9 cellular contexts compared by ENCODE assay signal in the genomic region with DNA sequence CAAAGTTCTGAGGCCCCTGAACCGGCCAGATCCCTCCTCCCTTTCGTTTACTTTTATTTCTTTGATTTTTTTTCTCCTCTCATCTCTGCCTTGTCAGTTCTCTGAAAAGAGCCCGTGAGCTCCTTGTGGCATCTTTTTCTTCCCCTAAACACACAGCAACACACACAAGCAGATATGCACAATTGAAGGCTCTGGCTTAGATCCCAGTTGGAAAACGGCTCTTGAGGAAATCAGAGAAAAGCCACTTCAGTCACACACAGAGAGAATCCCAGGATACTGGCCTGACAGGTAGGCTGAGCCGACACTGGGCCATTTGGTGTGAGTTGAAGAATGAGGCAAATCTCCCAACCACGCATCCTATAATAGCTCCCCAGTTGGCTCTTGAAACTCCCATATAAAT. TPM values are rescaled to one million over a fixed set of nuclear protein-coding genes. Genes with fewer than 3 reads are reported as not detected.
DNase-seq lines count a peak whose midpoint lies in the region; ATAC-seq, FAIRE-seq and TF ChIP-seq lines count a peak whose summit lies in the region.
"Had no signal": no experiment of that assay in that cellular context is flagged by ENCODE, and none has a peak within 500 bp of the region (broad histone marks: within the 10 kb centered on the region; RNA-seq: fewer than 3 reads in every experiment).

No MANE protein-coding gene starts in this region.

- no peaks in the 10 kb centered on the region for H3K9me3 Mint-ChIP-seq in activated T-cell treated with anti-CD3 and anti-CD28 coated beads, Interleukin-2, amount 50 U/mL, for 24 hours
- no peaks in the 10 kb centered on the region for H3K9me3 Mint-ChIP-seq in activated naive CD4-positive, alpha-beta T cell treated with anti-CD3 and anti-CD28 coated beads, Interleukin-2, amount 50 U/mL, for 72 hours

- H3K27ac Mint-ChIP-seq in activated T-cell treated with anti-CD3 and anti-CD28 coated beads, Interleukin-2, amount 50 U/mL, for 24 hours, result no peak overlapping the region
- peak overlapping the region; percentile 13 to 87 for H3K27ac Mint-ChIP-seq in activated naive CD4-positive, alpha-beta T cell treated with anti-CD3 and anti-CD28 coated beads, Interleukin-2, amount 50 U/mL, for 72 hours

- peak overlapping the region in 2 of 4 donors; percentile 13 to 33 for H3K4me3 ChIP-seq in pancreas

- no peak for DNase-seq in activated T-cell treated with anti-CD3 and anti-CD28 coated beads, Interleukin-2, amount 50 U/mL, for 24 hours
- no peak for DNase-seq in activated T-cell treated with anti-CD3 and anti-CD28 coated beads, Interleukin-2, amount 50 U/mL, for 1 hour
- DNase-seq in activated naive CD4-positive, alpha-beta T cell treated with anti-CD3 and anti-CD28 coated beads, Interleukin-2, amount 50 U/mL, for 72 hours (ENCODE audit: low spot score in 2 of 2), result no peak
- DNase-seq in inferior parietal cortex (ENCODE audit: extremely low spot score), result peak; percentile 27
- DNase-seq in superior temporal gyrus (ENCODE audit: extremely low spot score), result peak; percentile 43
- no peak for DNase-seq in pancreas
- no peak for DNase-seq in activated CD4-positive, alpha-beta T cell treated with anti-CD3 and anti-CD28 coated beads, Interleukin-2, amount 50 U/mL, for 4 hours
- DNase-seq: stimulated activated naive CD4-positive, alpha-beta T cell treated with Interleukin-2 at 50 U/mL for 16 hours had no signal

- WGBS in pancreas, 2 donors, result 23 to 31% methylated on average over 6 of the region's 6 CpGs

- intact Hi-C loops in pancreas (cut with DNase I), result no loop called here

- no peak for ATAC-seq in activated naive CD4-positive, alpha-beta T cell treated with anti-CD3 and anti-CD28 coated beads, Interleukin-2, amount 50 U/mL, for 72 hours
- no peak for ATAC-seq in GM18511 (IDR thresholded peaks at IDR 0.05; ENCODE audit: unreplicated experiment)
- no peak for ATAC-seq in pancreas

- H3K9me3 ChIP-seq in pancreas, result no peaks in the 10 kb centered on the region

- peaks cover 0 to 7% (median 0%) of the 10 kb centered on the region in 4 donors for H3K27me3 ChIP-seq in pancreas

- no peaks in the 10 kb centered on the region for H3K36me3 Mint-ChIP-seq in activated T-cell treated with anti-CD3 and anti-CD28 coated beads, Interleukin-2, amount 50 U/mL, for 24 hours (ENCODE audit: low read depth)
- H3K36me3 Mint-ChIP-seq in activated naive CD4-positive, alpha-beta T cell treated with anti-CD3 and anti-CD28 coated beads, Interleukin-2, amount 50 U/mL, for 72 hours, result no peaks in the 10 kb centered on the region

- H3K4me1 Mint-ChIP-seq in activated T-cell treated with anti-CD3 and anti-CD28 coated beads, Interleukin-2, amount 50 U/mL, for 24 hours (ENCODE audit: low read depth), result peaks cover 34% of the 10 kb centered on the region

- FAIRE-seq in pancreas (lab: Jason Lieb, UNC), result no peak

- peak overlapping the region; percentile 74 for H3K4me3 Mint-ChIP-seq in activated T-cell treated with anti-CD3 and anti-CD28 coated beads, Interleukin-2, amount 50 U/mL, for 24 hours

- no peak for TF ChIP-seq CTCF in pancreas (IDR thresholded peaks at IDR 0.05)

- no peaks in the 10 kb centered on the region for H3K4me1 ChIP-seq in pancreas

- H3K36me3 ChIP-seq in pancreas, result no peaks in the 10 kb centered on the region

- H3K27ac ChIP-seq in pancreas, result no peak overlapping the region

- peaks cover 34% of the 10 kb centered on the region for H3K27me3 Mint-ChIP-seq in activated T-cell treated with anti-CD3 and anti-CD28 coated beads, Interleukin-2, amount 50 U/mL, for 24 hours

RNA-seq across cellular contexts. Expression of a gene that starts 12.9 kb away (rescaled TPM):
- under 1 TPM in 1 of 2 donors, not detected in 1; 0.29 TPM for total RNA-seq in activated naive CD4-positive, alpha-beta T cell treated with anti-CD3 and anti-CD28 coated beads, Interleukin-2, amount 50 U/mL, for 72 hours
- 1 to 10 TPM; 1.2 to 3.0 (median 2.2) TPM for total RNA-seq in pancreas
- 10 to 100 TPM in 1 of 2 donors, 1 to 10 TPM in 1; 5.5 to 23.8 TPM for polyA plus RNA-seq in pancreas

Comparison
In these comparisons a context has a peak if more than half of its experiments do, and no peak if none do; other contexts are left out.
1. DNase-seq: peak in inferior parietal cortex (single experiment) and superior temporal gyrus (single experiment); none in activated T-cell treated with anti-CD3 and anti-CD28 coated beads, Interleukin-2, amount 50 U/mL, for 24 hours (single experiment), activated T-cell treated with anti-CD3 and anti-CD28 coated beads, Interleukin-2, amount 50 U/mL, for 1 hour (single experiment), activated naive CD4-positive, alpha-beta T cell treated with anti-CD3 and anti-CD28 coated beads, Interleukin-2, amount 50 U/mL, for 72 hours (0 of 2), pancreas (0 of 6) and activated CD4-positive, alpha-beta T cell treated with anti-CD3 and anti-CD28 coated beads, Interleukin-2, amount 50 U/mL, for 4 hours (0 of 2).